Comparison of ENCODE assay signal across 19 cellular contexts in genomic region chr4:138521809-138522208, GRCh38.
DNase-seq lines count a peak whose midpoint lies in the region; ATAC-seq, FAIRE-seq and TF ChIP-seq lines count a peak whose summit lies in the region.
"Had no signal": no experiment of that assay in that cellular context is flagged by ENCODE, and none has a peak within 500 bp of the region (broad histone marks: within the 10 kb centered on the region; RNA-seq: fewer than 3 reads in every experiment).

No MANE protein-coding gene starts in this region.

- BruUV-seq in K562 (replicated peaks; lab: Mats Ljungman, UMichigan): no TSS peak

- no peak overlapping the region for H3K27ac ChIP-seq in K562 (ENCODE audit: extremely low read depth, low read depth, low read length)
- no peak overlapping the region for H3K27ac ChIP-seq in sigmoid colon
- H3K27ac ChIP-seq in caudate nucleus (ENCODE audit: low read depth, low read length): no peak overlapping the region
- H3K27ac ChIP-seq: BLaER1, KMS-11, PC-9, RWPE1 had no signal

- H3K9me3 Mint-ChIP-seq in natural killer cell treated with Interleukin-12 subunit alpha and Interleukin-12 subunit beta and Interleukin-15 and Interleukin-18, amount 100 ng/mL, for 72 hours: peaks cover 15% of the 10 kb centered on the region
- H3K9me3 Mint-ChIP-seq in natural killer cell: peaks cover 9 to 11% of the 10 kb centered on the region in 2 donors

- POLR2A ChIA-PET in K562 (lab: Yijun Ruan, JAX): interaction anchor here (0.6 to 1.0 kb wide), 4 partner anchors 11 to 305 kb away, joined by 3 read pairs; no protein-coding TSS in a partner anchor

- H3K79me2 ChIP-seq in K562 (ENCODE audit: control insufficient read depth, insufficient read depth, low read length): no peaks in the 10 kb centered on the region

- CTCF ChIA-PET in K562 (lab: Yijun Ruan, JAX; ENCODE audit: low intra/inter-chr PET ratio): interaction anchor here (1.5 kb wide), 1 partner anchor 486 kb away, joined by 7 read pairs; no protein-coding TSS in a partner anchor

- H3K36me3 Mint-ChIP-seq in natural killer cell treated with Interleukin-12 subunit alpha and Interleukin-12 subunit beta and Interleukin-15 and Interleukin-18, amount 100 ng/mL, for 72 hours: peaks cover 10% of the 10 kb centered on the region
- H3K36me3 Mint-ChIP-seq in natural killer cell: no peaks in the 10 kb centered on the region
- H3K36me3 Mint-ChIP-seq: CD4-positive, alpha-beta memory T cell had no signal

- WGBS in K562 (ENCODE audit: insufficient coverage, low coverage, missing lambda C conversion rate): 27% methylated on average over 4 of the region's 4 CpGs
- WGBS in sigmoid colon, 2 donors: 71 to 79% methylated on average over 4 of the region's 4 CpGs

- no peak for TF ChIP-seq POLR2A in K562 (conservative IDR thresholded peaks at IDR 0.05)
- TF ChIP-seq POLR2A in sigmoid colon (IDR thresholded peaks at IDR 0.05): no peak

- H3K27me3 Mint-ChIP-seq in natural killer cell treated with Interleukin-12 subunit alpha and Interleukin-12 subunit beta and Interleukin-15 and Interleukin-18, amount 100 ng/mL, for 72 hours: no peaks in the 10 kb centered on the region
- no peaks in the 10 kb centered on the region for H3K27me3 Mint-ChIP-seq in natural killer cell (ENCODE audit: low read depth in 2 of 2)
- H3K27me3 Mint-ChIP-seq: CD4-positive, alpha-beta memory T cell had no signal

- no peak overlapping the region for H3K4me2 ChIP-seq in K562 (ENCODE audit: insufficient read depth, low read length)
- H3K4me2 ChIP-seq: BLaER1, KMS-11, PC-9 had no signal

- no peak for FAIRE-seq in K562 (lab: Jason Lieb, UNC)
- FAIRE-seq: A204.1, GM19239 had no signal

- H3K27me3 ChIP-seq in K562 (ENCODE audit: control insufficient read depth in 2 of 2, insufficient read depth in 2 of 2, low read length in 2 of 2) (no peaks in the 10 kb centered on the region), sigmoid colon (no peaks in the 10 kb centered on the region)
- H3K27me3 ChIP-seq: BLaER1 had no signal

- no peaks in the 10 kb centered on the region for H3K36me3 ChIP-seq in K562 (ENCODE audit: control insufficient read depth, insufficient read depth, low read length)
- H3K36me3 ChIP-seq in sigmoid colon: no peaks in the 10 kb centered on the region
- H3K36me3 ChIP-seq: BLaER1 had no signal

- no peak overlapping the region for H3K27ac Mint-ChIP-seq in natural killer cell treated with Interleukin-12 subunit alpha and Interleukin-12 subunit beta and Interleukin-15 and Interleukin-18, amount 100 ng/mL, for 72 hours
- no peak overlapping the region for H3K27ac Mint-ChIP-seq in natural killer cell
- H3K27ac Mint-ChIP-seq: CD4-positive, alpha-beta memory T cell had no signal

- H3K4me3 ChIP-seq in K562: no peak overlapping the region
- H3K4me3 ChIP-seq in sigmoid colon: no peak overlapping the region
- H3K4me3 ChIP-seq: BLaER1, GM12878, PC-9 had no signal

- TF ChIP-seq RAD21 in K562 (CRISPR knock-in tag; conservative IDR thresholded peaks at IDR 0.05 in 1 of 2, IDR thresholded peaks at IDR 0.05 in 1 of 2): no peak

- H3K4me1 ChIP-seq in K562 (replicated peaks in 1 of 2; ENCODE audit: control insufficient read depth in 2 of 2, insufficient read depth in 2 of 2, low read length in 2 of 2) (no peaks in the 10 kb centered on the region), sigmoid colon (no peaks in the 10 kb centered on the region)
- H3K4me1 ChIP-seq: BLaER1 had no signal

- peak; percentile 24 to 43 for ATAC-seq in natural killer cell treated with Interleukin-12 subunit alpha and Interleukin-12 subunit beta and Interleukin-15 and Interleukin-18, amount 100 ng/mL, for 72 hours
- ATAC-seq in natural killer cell: no peak
- peak; percentile 22; the same call in 2 of the 3 replicates for ATAC-seq in K562
- ATAC-seq in GM21825 (IDR thresholded peaks at IDR 0.05; ENCODE audit: unreplicated experiment): no peak

- TF ChIP-seq CTCF in natural killer cell (IDR thresholded peaks at IDR 0.05): no peak
- no peak for TF ChIP-seq CTCF in K562 (IDR thresholded peaks at IDR 0.05 in 2 of 3, conservative IDR thresholded peaks at IDR 0.05 in 1 of 3; ENCODE audit: insufficient read depth in 2 of 3, low read depth in 1 of 3, low read length in 3 of 3)
- no peak for TF ChIP-seq CTCF in sigmoid colon (IDR thresholded peaks at IDR 0.05)

- no peak overlapping the region for H3K4me3 Mint-ChIP-seq in natural killer cell treated with Interleukin-12 subunit alpha and Interleukin-12 subunit beta and Interleukin-15 and Interleukin-18, amount 100 ng/mL, for 72 hours
- no peak overlapping the region for H3K4me3 Mint-ChIP-seq in natural killer cell
- H3K4me3 Mint-ChIP-seq: CD4-positive, alpha-beta memory T cell had no signal

- no peak overlapping the region for H3K9ac ChIP-seq in K562 (ENCODE audit: insufficient read depth in 1 of 2, low read depth in 2 of 2, low read length in 2 of 2)
- H3K9ac ChIP-seq: BLaER1, KMS-11 had no signal

- intact Hi-C loops in natural killer cell (cut with micrococcal nuclease) (no loop called here), K562 (cut with micrococcal nuclease) (loop anchor here (1.0 to 5.0 kb wide), 3 partner anchors 430 to 790 kb away; no protein-coding TSS in a partner anchor), sigmoid colon (cut with DNase I) (no loop called here)

- H4K20me1 ChIP-seq in K562 (replicated peaks; ENCODE audit: control insufficient read depth, insufficient read depth, low read length): no peaks in the 10 kb centered on the region
- H4K20me1 ChIP-seq: BLaER1 had no signal

- no peaks in the 10 kb centered on the region for H3K4me1 Mint-ChIP-seq in natural killer cell treated with Interleukin-12 subunit alpha and Interleukin-12 subunit beta and Interleukin-15 and Interleukin-18, amount 100 ng/mL, for 72 hours (ENCODE audit: low read depth in 2 of 2)
- no peaks in the 10 kb centered on the region for H3K4me1 Mint-ChIP-seq in natural killer cell
- H3K4me1 Mint-ChIP-seq: CD4-positive, alpha-beta memory T cell had no signal

- H3K9me3 ChIP-seq in K562 (replicated peaks; ENCODE audit: control insufficient read depth, insufficient read depth, low read depth, low read length) (no peaks in the 10 kb centered on the region), sigmoid colon (no peaks in the 10 kb centered on the region)
- H3K9me3 ChIP-seq: BLaER1 had no signal

- no peaks in the 10 kb centered on the region for H3K9me1 ChIP-seq in K562 (ENCODE audit: control insufficient read depth, insufficient read depth, low read length)

- no peak for TF ChIP-seq EP300 in K562 (IDR thresholded peaks at IDR 0.05; ENCODE audit: low read length)
- TF ChIP-seq EP300 in sigmoid colon (IDR thresholded peaks at IDR 0.05): no peak

- no peak for DNase-seq in natural killer cell treated with Interleukin-12 subunit alpha and Interleukin-12 subunit beta and Interleukin-15 and Interleukin-18, amount 100 ng/mL, for 72 hours (ENCODE audit: low spot score)
- DNase-seq in natural killer cell (no peak), K562 (ENCODE audit: extremely low read depth in 1 of 4, low spot score in 3 of 4) (no peak), sigmoid colon (peak; percentile 41), caudate nucleus (lab: John Stamatoyannopoulos, UW) (no peak), DMS53 (lab: John Stamatoyannopoulos, UW) (no peak)
- DNase-seq: Calu3; CD4-positive, alpha-beta memory T cell; NCI-H1417 treated with DMSO at 0.1 percent for 48 hours; NCI-H187 treated with DMSO at 0.1 percent for 48 hours; NCI-H2227 treated with DMSO at 0.1 percent for 48 hours; PC-9 had no signal

- H2AFZ ChIP-seq in K562 (ENCODE audit: low read depth, low read length): no peak overlapping the region
- H2AFZ ChIP-seq: PC-9 had no signal

- in situ Hi-C loops in K562 (cut with MboI): no loop called here

TF ChIP-seq in K562, 482 proteins besides CTCF, POLR2A, EP300 and RAD21:
- TF ChIP-seq BCL6 (CRISPR knock-in tag; IDR thresholded peaks at IDR 0.05): no peak

Comparison
In these comparisons a context has a peak if more than half of its experiments do, and no peak if none do; other contexts are left out.
1. ATAC-seq: peak in natural killer cell treated with Interleukin-12 subunit alpha and Interleukin-12 subunit beta and Interleukin-15 and Interleukin-18, amount 100 ng/mL, for 72 hours (2 of 2) and K562 (single experiment); none in natural killer cell (0 of 3) and GM21825 (single experiment).